ENCODE assay signal across 1 cellular context in genomic region chr4:10461091-10461849, GRCh38.
TF ChIP-seq lines count a peak whose summit lies in the region.

No MANE protein-coding gene starts in this region.

TF ChIP-seq in K562, 482 proteins besides CTCF, POLR2A, EP300 and RAD21 (continued from another document and continues in another):
- TF ChIP-seq CUX1 (CRISPR knock-in tag; IDR thresholded peaks at IDR 0.05) (no peak), VEZF1 (CRISPR knock-in tag; IDR thresholded peaks at IDR 0.05) (peak; percentile 41; the same call in 1 of the 2 replicates), SMARCB1 (IDR thresholded peaks at IDR 0.05; ENCODE audit: insufficient read length, low read depth) (no peak), ATF2 (CRISPR knock-in tag; IDR thresholded peaks at IDR 0.05) (0 out of 2 replicates have a peak, but pooled peaks have one; percentile 51), TOE1 (IDR thresholded peaks at IDR 0.05; ENCODE audit: borderline replicate concordance) (no peak), TOE1 (CRISPR knock-in tag; IDR thresholded peaks at IDR 0.05; ENCODE audit: borderline replicate concordance, low read depth) (0 out of 2 replicates have a peak, but pooled peaks have one; percentile 49), CTCFL (IDR thresholded peaks at IDR 0.05; ENCODE audit: borderline replicate concordance, insufficient read depth, low read depth, low read length, poor library complexity, severe bottlenecking) (no peak), SAFB (IDR thresholded peaks at IDR 0.05; ENCODE audit: borderline replicate concordance, low read depth, low read length) (0 out of 2 replicates have a peak, but pooled peaks have one; percentile 46), BCL6 (CRISPR knock-in tag; IDR thresholded peaks at IDR 0.05) (no peak), ARNT (IDR thresholded peaks at IDR 0.05) (no peak), ZNF583 (CRISPR knock-in tag; IDR thresholded peaks at IDR 0.05) (0 out of 2 replicates have a peak, but pooled peaks have one; percentile 16), PRMT5 (CRISPR knock-in tag; IDR thresholded peaks at IDR 0.05) (no peak), ZBTB9 (CRISPR knock-in tag; IDR thresholded peaks at IDR 0.05) (0 out of 2 replicates have a peak, but pooled peaks have one; percentile 24), MYC (IDR thresholded peaks at IDR 0.05; ENCODE audit: low read depth, low read length) (peak; percentile 61), MYC (CRISPR knock-in tag; IDR thresholded peaks at IDR 0.05; ENCODE audit: borderline replicate concordance, low read depth) (no peak), NFYB (IDR thresholded peaks at IDR 0.05; ENCODE audit: extremely low read depth, insufficient read length) (no peak), CBFA2T2 (conservative IDR thresholded peaks at IDR 0.05) (no peak), HCFC1 (IDR thresholded peaks at IDR 0.05; ENCODE audit: low read depth, low read length) (no peak), ATF1 (CRISPR knock-in tag; IDR thresholded peaks at IDR 0.05) (no peak), ATF1 (tag; IDR thresholded peaks at IDR 0.05) (peak; percentile 27; the same call in 1 of the 2 replicates), CREB1 (IDR thresholded peaks at IDR 0.05) (no peak; the same call in 1 of the 2 replicates), CREB1 (CRISPR knock-in tag; IDR thresholded peaks at IDR 0.05) (peak; percentile 72), MCM5 (IDR thresholded peaks at IDR 0.05; ENCODE audit: low read depth) (no peak), RBBP5 (IDR thresholded peaks at IDR 0.05; ENCODE audit: borderline replicate concordance, insufficient read depth, low read length, poor library complexity, severe bottlenecking) (peak; percentile 38), ATF3 (IDR thresholded peaks at IDR 0.05) (peak; percentile 53), ATF3 (CRISPR knock-in tag; conservative IDR thresholded peaks at IDR 0.05) (no peak), HMGN3 (IDR thresholded peaks at IDR 0.05; ENCODE audit: borderline replicate concordance, extremely low read depth, insufficient read length, low read depth, low read length) (peak; percentile 20), XRCC5 (IDR thresholded peaks at IDR 0.05; ENCODE audit: low read depth, low read length) (0 out of 2 replicates have a peak, but pooled peaks have one; percentile 33), EHMT2 (IDR thresholded peaks at IDR 0.05) (peak; percentile 88), E2F6 (IDR thresholded peaks at IDR 0.05; ENCODE audit: borderline replicate concordance in 1 of 2, extremely low read depth in 1 of 2, insufficient read depth in 1 of 2, insufficient read length in 1 of 2, low read depth in 1 of 2, low read length in 1 of 2, poor library complexity in 1 of 2, severe bottlenecking in 1 of 2) (peak; percentile 89 to 94), NR1H2 (CRISPR knock-in tag; IDR thresholded peaks at IDR 0.05) (no peak), CGGBP1 (CRISPR knock-in tag; IDR thresholded peaks at IDR 0.05) (peak; percentile 70; the same call in 1 of the 2 replicates), RBM25 (IDR thresholded peaks at IDR 0.05; ENCODE audit: low read depth, low read length, severe bottlenecking) (peak; percentile 77), PHF21A (IDR thresholded peaks at IDR 0.05; ENCODE audit: borderline replicate concordance, low read depth) (no peak), ZFP36 (IDR thresholded peaks at IDR 0.05; ENCODE audit: low read depth, low read length, partially characterized antibody) (peak; percentile 86), TARDBP (IDR thresholded peaks at IDR 0.05) (no peak), ZNF639 (CRISPR knock-in tag; conservative IDR thresholded peaks at IDR 0.05 in 1 of 2, IDR thresholded peaks at IDR 0.05 in 1 of 2) (no peak; a peak in 1 of 4 replicates), THRA (IDR thresholded peaks at IDR 0.05) (no peak), HMGXB4 (CRISPR knock-in tag; IDR thresholded peaks at IDR 0.05) (no peak), E2F4 (CRISPR knock-in tag; IDR thresholded peaks at IDR 0.05; ENCODE audit: low read depth) (peak; percentile 54; the same call in 1 of the 2 replicates), HDAC2 (IDR thresholded peaks at IDR 0.05) (peak; percentile 85), SMARCC2 (IDR thresholded peaks at IDR 0.05; ENCODE audit: low read depth) (no peak)
